In the genomic region with DNA sequence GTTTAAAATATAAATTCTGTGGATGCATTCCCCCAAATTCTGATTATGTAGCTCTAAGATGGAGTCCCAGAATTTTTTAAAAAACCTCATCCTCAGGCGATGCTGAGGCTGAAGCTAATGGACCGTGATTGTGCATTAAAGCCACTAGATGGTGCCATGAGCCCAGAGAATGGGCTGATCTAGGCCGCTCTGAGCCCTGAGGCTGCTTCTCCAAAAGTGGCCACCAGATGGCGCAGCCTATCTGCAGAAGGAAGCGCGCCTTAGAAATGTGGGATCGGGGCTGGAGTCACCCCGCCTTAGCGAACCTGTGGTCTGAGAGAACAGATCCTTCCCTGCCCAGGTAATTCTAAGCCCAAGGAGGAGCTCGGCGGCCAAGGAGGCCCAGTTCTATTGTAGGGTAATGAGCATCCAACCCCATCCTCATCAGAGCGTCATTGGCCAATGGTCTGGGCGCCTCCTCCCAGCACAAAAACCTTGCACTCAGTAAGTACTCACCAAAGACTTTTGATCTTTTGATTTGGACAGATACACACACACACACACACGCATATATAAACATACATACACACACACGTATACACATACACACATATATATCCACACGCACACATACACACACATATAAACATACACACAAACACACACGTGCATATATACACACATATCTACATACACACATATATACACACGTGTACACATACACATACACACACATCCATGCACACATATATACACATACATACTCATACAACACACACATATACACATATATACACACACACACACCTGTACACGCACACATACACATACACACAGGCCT, we compare ENCODE assay signal across 1 cellular context.
A peak's percentile ranks its signal among the peaks of the same experiment; 100 is the strongest.
TF ChIP-seq lines count a peak whose summit lies in the region.

No MANE protein-coding gene starts in this region.

TF ChIP-seq in HepG2, 621 proteins besides CTCF, POLR2A, EP300 and RAD21 (continued from another document):
- TF ChIP-seq, protein P1, sequence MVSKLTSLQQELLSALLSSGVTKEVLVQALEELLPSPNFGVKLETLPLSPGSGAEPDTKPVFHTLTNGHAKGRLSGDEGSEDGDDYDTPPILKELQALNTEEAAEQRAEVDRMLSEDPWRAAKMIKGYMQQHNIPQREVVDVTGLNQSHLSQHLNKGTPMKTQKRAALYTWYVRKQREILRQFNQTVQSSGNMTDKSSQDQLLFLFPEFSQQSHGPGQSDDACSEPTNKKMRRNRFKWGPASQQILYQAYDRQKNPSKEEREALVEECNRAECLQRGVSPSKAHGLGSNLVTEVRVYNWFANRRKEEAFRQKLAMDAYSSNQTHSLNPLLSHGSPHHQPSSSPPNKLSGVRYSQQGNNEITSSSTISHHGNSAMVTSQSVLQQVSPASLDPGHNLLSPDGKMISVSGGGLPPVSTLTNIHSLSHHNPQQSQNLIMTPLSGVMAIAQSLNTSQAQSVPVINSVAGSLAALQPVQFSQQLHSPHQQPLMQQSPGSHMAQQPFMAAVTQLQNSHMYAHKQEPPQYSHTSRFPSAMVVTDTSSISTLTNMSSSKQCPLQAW (CRISPR knock-in tag; IDR thresholded peaks at IDR 0.05): peak; percentile 89
- TF ChIP-seq FOXO1 (CRISPR knock-in tag; IDR thresholded peaks at IDR 0.05) (0 out of 2 replicates have a peak, but pooled peaks have one; percentile 42), TGIF2 (CRISPR knock-in tag; IDR thresholded peaks at IDR 0.05) (no peak), KAT8 (CRISPR knock-in tag; IDR thresholded peaks at IDR 0.05) (0 out of 2 replicates have a peak, but pooled peaks have one; percentile 34), MXD4 (CRISPR knock-in tag; IDR thresholded peaks at IDR 0.05) (0 out of 2 replicates have a peak, but pooled peaks have one; percentile 36), TSC22D2 (CRISPR knock-in tag; IDR thresholded peaks at IDR 0.05; ENCODE audit: borderline replicate concordance) (peak; percentile 66; the same call in 1 of the 2 replicates), SOX13 (IDR thresholded peaks at IDR 0.05) (no peak), SOX13 (CRISPR knock-in tag; conservative IDR thresholded peaks at IDR 0.05 in 1 of 2, IDR thresholded peaks at IDR 0.05 in 1 of 2) (0 out of 4 replicates have a peak, but pooled peaks of 1 of the 2 experiments have one; percentile 29), SIN3B (IDR thresholded peaks at IDR 0.05; ENCODE audit: low read length) (peak; percentile 47)
- TF ChIP-seq, protein P2, sequence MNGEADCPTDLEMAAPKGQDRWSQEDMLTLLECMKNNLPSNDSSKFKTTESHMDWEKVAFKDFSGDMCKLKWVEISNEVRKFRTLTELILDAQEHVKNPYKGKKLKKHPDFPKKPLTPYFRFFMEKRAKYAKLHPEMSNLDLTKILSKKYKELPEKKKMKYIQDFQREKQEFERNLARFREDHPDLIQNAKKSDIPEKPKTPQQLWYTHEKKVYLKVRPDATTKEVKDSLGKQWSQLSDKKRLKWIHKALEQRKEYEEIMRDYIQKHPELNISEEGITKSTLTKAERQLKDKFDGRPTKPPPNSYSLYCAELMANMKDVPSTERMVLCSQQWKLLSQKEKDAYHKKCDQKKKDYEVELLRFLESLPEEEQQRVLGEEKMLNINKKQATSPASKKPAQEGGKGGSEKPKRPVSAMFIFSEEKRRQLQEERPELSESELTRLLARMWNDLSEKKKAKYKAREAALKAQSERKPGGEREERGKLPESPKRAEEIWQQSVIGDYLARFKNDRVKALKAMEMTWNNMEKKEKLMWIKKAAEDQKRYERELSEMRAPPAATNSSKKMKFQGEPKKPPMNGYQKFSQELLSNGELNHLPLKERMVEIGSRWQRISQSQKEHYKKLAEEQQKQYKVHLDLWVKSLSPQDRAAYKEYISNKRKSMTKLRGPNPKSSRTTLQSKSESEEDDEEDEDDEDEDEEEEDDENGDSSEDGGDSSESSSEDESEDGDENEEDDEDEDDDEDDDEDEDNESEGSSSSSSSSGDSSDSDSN (CRISPR knock-in tag; IDR thresholded peaks at IDR 0.05): peak; percentile 28; the same call in 1 of the 2 replicates
- TF ChIP-seq, protein P3, sequence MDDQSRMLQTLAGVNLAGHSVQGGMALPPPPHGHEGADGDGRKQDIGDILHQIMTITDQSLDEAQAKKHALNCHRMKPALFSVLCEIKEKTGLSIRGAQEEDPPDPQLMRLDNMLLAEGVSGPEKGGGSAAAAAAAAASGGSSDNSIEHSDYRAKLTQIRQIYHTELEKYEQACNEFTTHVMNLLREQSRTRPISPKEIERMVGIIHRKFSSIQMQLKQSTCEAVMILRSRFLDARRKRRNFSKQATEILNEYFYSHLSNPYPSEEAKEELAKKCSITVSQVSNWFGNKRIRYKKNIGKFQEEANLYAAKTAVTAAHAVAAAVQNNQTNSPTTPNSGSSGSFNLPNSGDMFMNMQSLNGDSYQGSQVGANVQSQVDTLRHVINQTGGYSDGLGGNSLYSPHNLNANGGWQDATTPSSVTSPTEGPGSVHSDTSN (CRISPR knock-in tag; IDR thresholded peaks at IDR 0.05; ENCODE audit: borderline replicate concordance): no peak
